Comparison of ENCODE assay signal across 1 cellular context in the genomic region with DNA sequence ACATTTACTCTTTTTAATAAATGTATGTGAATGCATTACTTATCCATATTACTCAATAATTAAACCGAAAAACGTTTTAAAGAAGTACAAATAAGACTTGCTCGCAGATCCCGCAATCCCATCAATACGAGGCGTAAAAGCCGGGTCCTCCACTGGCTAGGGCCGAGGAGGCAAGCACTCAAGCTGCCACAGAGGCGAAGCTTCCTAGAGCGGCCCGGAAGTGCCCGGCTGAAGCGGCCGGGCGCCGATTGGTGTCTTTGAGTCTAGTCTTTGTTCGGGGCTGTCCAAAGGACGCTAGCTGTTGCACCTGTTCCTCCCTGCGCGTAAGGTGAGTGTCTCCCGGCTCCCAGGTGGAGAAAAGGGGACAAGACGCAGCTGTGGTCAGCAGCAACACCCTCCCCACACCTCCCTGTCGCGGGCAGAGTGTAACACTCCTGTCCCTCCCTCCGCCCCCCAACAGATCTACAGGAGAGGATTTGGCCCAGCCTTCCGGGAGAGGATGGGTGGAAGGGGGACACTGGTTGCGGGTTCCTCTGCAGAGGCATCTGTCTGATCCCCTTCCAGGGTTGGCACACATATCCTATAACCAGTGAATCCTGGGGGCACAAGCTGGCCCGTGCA.
TF ChIP-seq lines count a peak whose summit lies in the region.

A gene (plus strand): TSS at position 260 of the 621 bp plus-strand sequence. CDS start 835 bp downstream, outside the sequence.

TF ChIP-seq in HepG2, 621 proteins besides CTCF, POLR2A, EP300 and RAD21 (continued from another document and continues in another):
- TF ChIP-seq, protein P1, sequence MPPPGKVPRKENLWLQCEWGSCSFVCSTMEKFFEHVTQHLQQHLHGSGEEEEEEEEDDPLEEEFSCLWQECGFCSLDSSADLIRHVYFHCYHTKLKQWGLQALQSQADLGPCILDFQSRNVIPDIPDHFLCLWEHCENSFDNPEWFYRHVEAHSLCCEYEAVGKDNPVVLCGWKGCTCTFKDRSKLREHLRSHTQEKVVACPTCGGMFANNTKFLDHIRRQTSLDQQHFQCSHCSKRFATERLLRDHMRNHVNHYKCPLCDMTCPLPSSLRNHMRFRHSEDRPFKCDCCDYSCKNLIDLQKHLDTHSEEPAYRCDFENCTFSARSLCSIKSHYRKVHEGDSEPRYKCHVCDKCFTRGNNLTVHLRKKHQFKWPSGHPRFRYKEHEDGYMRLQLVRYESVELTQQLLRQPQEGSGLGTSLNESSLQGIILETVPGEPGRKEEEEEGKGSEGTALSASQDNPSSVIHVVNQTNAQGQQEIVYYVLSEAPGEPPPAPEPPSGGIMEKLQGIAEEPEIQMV (CRISPR knock-in tag; IDR thresholded peaks at IDR 0.05; ENCODE audit: low read depth): no peak
- TF ChIP-seq, protein P2, sequence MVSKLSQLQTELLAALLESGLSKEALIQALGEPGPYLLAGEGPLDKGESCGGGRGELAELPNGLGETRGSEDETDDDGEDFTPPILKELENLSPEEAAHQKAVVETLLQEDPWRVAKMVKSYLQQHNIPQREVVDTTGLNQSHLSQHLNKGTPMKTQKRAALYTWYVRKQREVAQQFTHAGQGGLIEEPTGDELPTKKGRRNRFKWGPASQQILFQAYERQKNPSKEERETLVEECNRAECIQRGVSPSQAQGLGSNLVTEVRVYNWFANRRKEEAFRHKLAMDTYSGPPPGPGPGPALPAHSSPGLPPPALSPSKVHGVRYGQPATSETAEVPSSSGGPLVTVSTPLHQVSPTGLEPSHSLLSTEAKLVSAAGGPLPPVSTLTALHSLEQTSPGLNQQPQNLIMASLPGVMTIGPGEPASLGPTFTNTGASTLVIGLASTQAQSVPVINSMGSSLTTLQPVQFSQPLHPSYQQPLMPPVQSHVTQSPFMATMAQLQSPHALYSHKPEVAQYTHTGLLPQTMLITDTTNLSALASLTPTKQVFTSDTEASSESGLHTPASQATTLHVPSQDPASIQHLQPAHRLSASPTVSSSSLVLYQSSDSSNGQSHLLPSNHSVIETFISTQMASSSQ (IDR thresholded peaks at IDR 0.05; ENCODE audit: low read depth): no peak
- TF ChIP-seq, protein P2 (CRISPR knock-in tag; IDR thresholded peaks at IDR 0.05; ENCODE audit: borderline replicate concordance): 0 out of 2 replicates have a peak, but pooled peaks have one; percentile 47
- TF ChIP-seq FOXA3 (CRISPR knock-in tag; IDR thresholded peaks at IDR 0.05) (peak; percentile 53), ZNF563 (CRISPR knock-in tag; IDR thresholded peaks at IDR 0.05) (no peak; the same call in 1 of the 2 replicates), CREM (IDR thresholded peaks at IDR 0.05) (peak; percentile 63; the same call in 1 of the 2 replicates), CREM (CRISPR knock-in tag; IDR thresholded peaks at IDR 0.05) (no peak), HOXA5 (CRISPR knock-in tag; IDR thresholded peaks at IDR 0.05) (peak; percentile 84; the same call in 1 of the 2 replicates), ZNF629 (CRISPR knock-in tag; conservative IDR thresholded peaks at IDR 0.05) (no peak), ZNF670 (CRISPR knock-in tag; IDR thresholded peaks at IDR 0.05; ENCODE audit: borderline replicate concordance) (no peak), SP5 (CRISPR knock-in tag; IDR thresholded peaks at IDR 0.05; ENCODE audit: borderline replicate concordance, low read depth) (0 out of 2 replicates have a peak, but pooled peaks have one; percentile 28), SRF (IDR thresholded peaks at IDR 0.05; ENCODE audit: low read depth, low read length) (no peak), TCF7 (IDR thresholded peaks at IDR 0.05; ENCODE audit: low read depth) (no peak), NFE2 (CRISPR knock-in tag; IDR thresholded peaks at IDR 0.05) (no peak), ZNF10 (CRISPR knock-in tag; IDR thresholded peaks at IDR 0.05; ENCODE audit: borderline replicate concordance, low read depth) (no peak), SMAD1 (CRISPR knock-in tag; IDR thresholded peaks at IDR 0.05; ENCODE audit: borderline replicate concordance, low read depth) (peak; percentile 81; the same call in 1 of the 2 replicates)
- TF ChIP-seq, protein P3, sequence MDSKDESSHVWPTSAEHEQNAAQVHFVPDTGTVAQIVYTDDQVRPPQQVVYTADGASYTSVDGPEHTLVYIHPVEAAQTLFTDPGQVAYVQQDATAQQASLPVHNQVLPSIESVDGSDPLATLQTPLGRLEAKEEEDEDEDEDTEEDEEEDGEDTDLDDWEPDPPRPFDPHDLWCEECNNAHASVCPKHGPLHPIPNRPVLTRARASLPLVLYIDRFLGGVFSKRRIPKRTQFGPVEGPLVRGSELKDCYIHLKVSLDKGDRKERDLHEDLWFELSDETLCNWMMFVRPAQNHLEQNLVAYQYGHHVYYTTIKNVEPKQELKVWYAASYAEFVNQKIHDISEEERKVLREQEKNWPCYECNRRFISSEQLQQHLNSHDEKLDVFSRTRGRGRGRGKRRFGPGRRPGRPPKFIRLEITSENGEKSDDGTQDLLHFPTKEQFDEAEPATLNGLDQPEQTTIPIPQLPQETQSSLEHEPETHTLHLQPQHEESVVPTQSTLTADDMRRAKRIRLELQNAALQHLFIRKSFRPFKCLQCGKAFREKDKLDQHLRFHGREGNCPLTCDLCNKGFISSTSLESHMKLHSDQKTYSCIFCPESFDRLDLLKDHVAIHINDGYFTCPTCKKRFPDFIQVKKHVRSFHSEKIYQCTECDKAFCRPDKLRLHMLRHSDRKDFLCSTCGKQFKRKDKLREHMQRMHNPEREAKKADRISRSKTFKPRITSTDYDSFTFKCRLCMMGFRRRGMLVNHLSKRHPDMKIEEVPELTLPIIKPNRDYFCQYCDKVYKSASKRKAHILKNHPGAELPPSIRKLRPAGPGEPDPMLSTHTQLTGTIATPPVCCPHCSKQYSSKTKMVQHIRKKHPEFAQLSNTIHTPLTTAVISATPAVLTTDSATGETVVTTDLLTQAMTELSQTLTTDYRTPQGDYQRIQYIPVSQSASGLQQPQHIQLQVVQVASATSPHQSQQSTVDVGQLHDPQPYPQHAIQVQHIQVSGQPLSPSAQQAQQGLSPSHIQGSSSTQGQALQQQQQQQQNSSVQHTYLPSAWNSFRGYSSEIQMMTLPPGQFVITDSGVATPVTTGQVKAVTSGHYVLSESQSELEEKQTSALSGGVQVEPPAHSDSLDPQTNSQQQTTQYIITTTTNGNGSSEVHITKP (CRISPR knock-in tag; IDR thresholded peaks at IDR 0.05; ENCODE audit: low read depth): peak; percentile 85; the same call in 1 of the 2 replicates
- TF ChIP-seq, protein P4, sequence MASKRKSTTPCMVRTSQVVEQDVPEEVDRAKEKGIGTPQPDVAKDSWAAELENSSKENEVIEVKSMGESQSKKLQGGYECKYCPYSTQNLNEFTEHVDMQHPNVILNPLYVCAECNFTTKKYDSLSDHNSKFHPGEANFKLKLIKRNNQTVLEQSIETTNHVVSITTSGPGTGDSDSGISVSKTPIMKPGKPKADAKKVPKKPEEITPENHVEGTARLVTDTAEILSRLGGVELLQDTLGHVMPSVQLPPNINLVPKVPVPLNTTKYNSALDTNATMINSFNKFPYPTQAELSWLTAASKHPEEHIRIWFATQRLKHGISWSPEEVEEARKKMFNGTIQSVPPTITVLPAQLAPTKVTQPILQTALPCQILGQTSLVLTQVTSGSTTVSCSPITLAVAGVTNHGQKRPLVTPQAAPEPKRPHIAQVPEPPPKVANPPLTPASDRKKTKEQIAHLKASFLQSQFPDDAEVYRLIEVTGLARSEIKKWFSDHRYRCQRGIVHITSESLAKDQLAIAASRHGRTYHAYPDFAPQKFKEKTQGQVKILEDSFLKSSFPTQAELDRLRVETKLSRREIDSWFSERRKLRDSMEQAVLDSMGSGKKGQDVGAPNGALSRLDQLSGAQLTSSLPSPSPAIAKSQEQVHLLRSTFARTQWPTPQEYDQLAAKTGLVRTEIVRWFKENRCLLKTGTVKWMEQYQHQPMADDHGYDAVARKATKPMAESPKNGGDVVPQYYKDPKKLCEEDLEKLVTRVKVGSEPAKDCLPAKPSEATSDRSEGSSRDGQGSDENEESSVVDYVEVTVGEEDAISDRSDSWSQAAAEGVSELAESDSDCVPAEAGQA (IDR thresholded peaks at IDR 0.05; ENCODE audit: low read depth): no peak
- TF ChIP-seq, protein P4 (CRISPR knock-in tag; IDR thresholded peaks at IDR 0.05; ENCODE audit: borderline replicate concordance): no peak
- TF ChIP-seq, protein P5, sequence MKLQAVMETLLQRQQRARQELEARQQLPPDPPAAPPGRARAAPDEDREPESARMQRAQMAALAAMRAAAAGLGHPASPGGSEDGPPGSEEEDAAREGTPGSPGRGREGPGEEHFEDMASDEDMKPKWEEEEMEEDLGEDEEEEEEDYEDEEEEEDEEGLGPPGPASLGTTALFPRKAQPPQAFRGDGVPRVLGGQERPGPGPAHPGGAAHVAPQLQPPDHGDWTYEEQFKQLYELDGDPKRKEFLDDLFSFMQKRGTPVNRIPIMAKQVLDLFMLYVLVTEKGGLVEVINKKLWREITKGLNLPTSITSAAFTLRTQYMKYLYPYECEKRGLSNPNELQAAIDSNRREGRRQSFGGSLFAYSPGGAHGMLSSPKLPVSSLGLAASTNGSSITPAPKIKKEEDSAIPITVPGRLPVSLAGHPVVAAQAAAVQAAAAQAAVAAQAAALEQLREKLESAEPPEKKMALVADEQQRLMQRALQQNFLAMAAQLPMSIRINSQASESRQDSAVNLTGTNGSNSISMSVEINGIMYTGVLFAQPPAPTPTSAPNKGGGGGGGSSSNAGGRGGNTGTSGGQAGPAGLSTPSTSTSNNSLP (IDR thresholded peaks at IDR 0.05; ENCODE audit: low read depth, low read length): no peak
- TF ChIP-seq, protein P6, sequence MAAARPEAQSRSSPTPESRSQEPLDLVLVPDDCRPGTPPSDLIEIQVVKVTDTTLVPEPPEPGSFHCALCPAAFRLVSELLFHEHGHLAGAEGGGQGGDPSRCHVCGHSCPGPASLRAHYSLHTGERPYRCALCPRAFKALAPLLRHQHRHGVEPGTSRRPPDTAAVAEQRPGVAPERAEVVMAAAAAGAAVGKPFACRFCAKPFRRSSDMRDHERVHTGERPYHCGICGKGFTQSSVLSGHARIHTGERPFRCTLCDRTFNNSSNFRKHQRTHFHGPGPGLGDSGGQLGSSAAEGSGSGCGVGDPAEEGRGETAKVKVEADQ (CRISPR knock-in tag; IDR thresholded peaks at IDR 0.05; ENCODE audit: borderline replicate concordance): no peak
- TF ChIP-seq, protein P7, sequence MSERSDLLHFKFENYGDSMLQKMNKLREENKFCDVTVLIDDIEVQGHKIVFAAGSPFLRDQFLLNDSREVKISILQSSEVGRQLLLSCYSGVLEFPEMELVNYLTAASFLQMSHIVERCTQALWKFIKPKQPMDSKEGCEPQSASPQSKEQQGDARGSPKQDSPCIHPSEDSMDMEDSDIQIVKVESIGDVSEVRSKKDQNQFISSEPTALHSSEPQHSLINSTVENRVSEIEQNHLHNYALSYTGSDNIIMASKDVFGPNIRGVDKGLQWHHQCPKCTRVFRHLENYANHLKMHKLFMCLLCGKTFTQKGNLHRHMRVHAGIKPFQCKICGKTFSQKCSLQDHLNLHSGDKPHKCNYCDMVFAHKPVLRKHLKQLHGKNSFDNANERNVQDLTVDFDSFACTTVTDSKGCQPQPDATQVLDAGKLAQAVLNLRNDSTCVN (CRISPR knock-in tag; IDR thresholded peaks at IDR 0.05; ENCODE audit: borderline replicate concordance): peak; percentile 76; the same call in 1 of the 2 replicates
- TF ChIP-seq, protein P8, sequence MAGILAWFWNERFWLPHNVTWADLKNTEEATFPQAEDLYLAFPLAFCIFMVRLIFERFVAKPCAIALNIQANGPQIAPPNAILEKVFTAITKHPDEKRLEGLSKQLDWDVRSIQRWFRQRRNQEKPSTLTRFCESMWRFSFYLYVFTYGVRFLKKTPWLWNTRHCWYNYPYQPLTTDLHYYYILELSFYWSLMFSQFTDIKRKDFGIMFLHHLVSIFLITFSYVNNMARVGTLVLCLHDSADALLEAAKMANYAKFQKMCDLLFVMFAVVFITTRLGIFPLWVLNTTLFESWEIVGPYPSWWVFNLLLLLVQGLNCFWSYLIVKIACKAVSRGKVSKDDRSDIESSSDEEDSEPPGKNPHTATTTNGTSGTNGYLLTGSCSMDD (CRISPR knock-in tag; IDR thresholded peaks at IDR 0.05): no peak
- TF ChIP-seq, protein P9, sequence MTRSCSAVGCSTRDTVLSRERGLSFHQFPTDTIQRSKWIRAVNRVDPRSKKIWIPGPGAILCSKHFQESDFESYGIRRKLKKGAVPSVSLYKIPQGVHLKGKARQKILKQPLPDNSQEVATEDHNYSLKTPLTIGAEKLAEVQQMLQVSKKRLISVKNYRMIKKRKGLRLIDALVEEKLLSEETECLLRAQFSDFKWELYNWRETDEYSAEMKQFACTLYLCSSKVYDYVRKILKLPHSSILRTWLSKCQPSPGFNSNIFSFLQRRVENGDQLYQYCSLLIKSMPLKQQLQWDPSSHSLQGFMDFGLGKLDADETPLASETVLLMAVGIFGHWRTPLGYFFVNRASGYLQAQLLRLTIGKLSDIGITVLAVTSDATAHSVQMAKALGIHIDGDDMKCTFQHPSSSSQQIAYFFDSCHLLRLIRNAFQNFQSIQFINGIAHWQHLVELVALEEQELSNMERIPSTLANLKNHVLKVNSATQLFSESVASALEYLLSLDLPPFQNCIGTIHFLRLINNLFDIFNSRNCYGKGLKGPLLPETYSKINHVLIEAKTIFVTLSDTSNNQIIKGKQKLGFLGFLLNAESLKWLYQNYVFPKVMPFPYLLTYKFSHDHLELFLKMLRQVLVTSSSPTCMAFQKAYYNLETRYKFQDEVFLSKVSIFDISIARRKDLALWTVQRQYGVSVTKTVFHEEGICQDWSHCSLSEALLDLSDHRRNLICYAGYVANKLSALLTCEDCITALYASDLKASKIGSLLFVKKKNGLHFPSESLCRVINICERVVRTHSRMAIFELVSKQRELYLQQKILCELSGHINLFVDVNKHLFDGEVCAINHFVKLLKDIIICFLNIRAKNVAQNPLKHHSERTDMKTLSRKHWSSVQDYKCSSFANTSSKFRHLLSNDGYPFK (CRISPR knock-in tag; IDR thresholded peaks at IDR 0.05; ENCODE audit: borderline replicate concordance): peak; percentile 81; the same call in 1 of the 2 replicates
